Comparison of ENCODE assay signal across 18 cellular contexts in genomic region chrX:154991039-154991438, GRCh38. TPM values are rescaled to one million over a fixed set of nuclear protein-coding genes. Genes with fewer than 3 reads are reported as not detected.
DNase-seq lines count a peak whose midpoint lies in the region; ATAC-seq lines count a peak whose summit lies in the region.
"Had no signal": no experiment of that assay in that cellular context is flagged by ENCODE, and none has a peak within 500 bp of the region (broad histone marks: within the 10 kb centered on the region; RNA-seq: fewer than 3 reads in every experiment).

No MANE protein-coding gene starts in this region.

- DNase-seq in stimulated activated naive CD4-positive, alpha-beta T cell treated with Interleukin-2 at 50 U/mL for 16 hours (lab: John Stamatoyannopoulos, UW) = peak; percentile 11
- no peak for DNase-seq in stimulated activated naive CD4-positive, alpha-beta T cell (lab: John Stamatoyannopoulos, UW)
- peak; percentile 5 to 30 for DNase-seq in activated T-cell treated with anti-CD3 and anti-CD28 coated beads, Interleukin-2, amount 50 U/mL, for 72 hours
- peak in 1 of 2 donors; percentile 2 for DNase-seq in stimulated activated naive CD8-positive, alpha-beta T cell treated with anti-CD3 and anti-CD28 coated beads, Interleukin-15, amount 100 ng/mL, for 72 hours
- DNase-seq in amniotic stem cell (lab: John Stamatoyannopoulos, UW) (no peak), SHP77 (lab: John Stamatoyannopoulos, UW) (no peak), NCI-H82 (lab: John Stamatoyannopoulos, UW) (no peak)
- DNase-seq: Calu3, GDM1, KBM-7, mesendoderm, NCI-H1436, NCI-H510A treated with DMSO at 0.1 percent for 48 hours, PC-3, sigmoid colon, SK-N-SH had no signal

- peak overlapping the region in 1 of 2 donors; percentile 53 for H3K4me3 Mint-ChIP-seq in activated T-cell treated with anti-CD3 and anti-CD28 coated beads, Interleukin-2, amount 50 U/mL, for 72 hours
- peak overlapping the region; percentile 42 to 51 for H3K4me3 Mint-ChIP-seq in stimulated activated naive CD8-positive, alpha-beta T cell treated with anti-CD3 and anti-CD28 coated beads, Interleukin-15, amount 100 ng/mL, for 72 hours
- H3K4me3 Mint-ChIP-seq: neural crest cell had no signal

- H3K36me3 Mint-ChIP-seq in activated T-cell treated with anti-CD3 and anti-CD28 coated beads, Interleukin-2, amount 50 U/mL, for 72 hours (ENCODE audit: insufficient read depth in 2 of 2) = no peaks in the 10 kb centered on the region

- peak; percentile 51 for ATAC-seq in HG02571 (IDR thresholded peaks at IDR 0.05; ENCODE audit: unreplicated experiment)
- ATAC-seq in activated T-cell treated with anti-CD3 and anti-CD28 coated beads, Interleukin-2, amount 50 U/mL, for 72 hours (replicated peaks in 1 of 2) = peak in 1 of 2 donors; percentile 41
- peak; percentile 37 for ATAC-seq in stimulated activated naive CD8-positive, alpha-beta T cell treated with anti-CD3 and anti-CD28 coated beads, Interleukin-15, amount 100 ng/mL, for 72 hours
- ATAC-seq: PC-3 had no signal

- peaks cover 17% of the 10 kb centered on the region for H3K27me3 Mint-ChIP-seq in activated T-cell treated with anti-CD3 and anti-CD28 coated beads, Interleukin-2, amount 50 U/mL, for 72 hours (ENCODE audit: low read depth)
- no peaks in the 10 kb centered on the region for H3K27me3 Mint-ChIP-seq in stimulated activated naive CD8-positive, alpha-beta T cell treated with anti-CD3 and anti-CD28 coated beads, Interleukin-15, amount 100 ng/mL, for 72 hours

- peaks cover 19% of the 10 kb centered on the region for H3K4me1 Mint-ChIP-seq in activated T-cell treated with anti-CD3 and anti-CD28 coated beads, Interleukin-2, amount 50 U/mL, for 72 hours (ENCODE audit: low read depth)
- H3K4me1 Mint-ChIP-seq in stimulated activated naive CD8-positive, alpha-beta T cell treated with anti-CD3 and anti-CD28 coated beads, Interleukin-15, amount 100 ng/mL, for 72 hours = peaks cover 24% of the 10 kb centered on the region
- H3K4me1 Mint-ChIP-seq: neural crest cell had no signal

- no peaks in the 10 kb centered on the region for H3K9me3 Mint-ChIP-seq in activated T-cell treated with anti-CD3 and anti-CD28 coated beads, Interleukin-2, amount 50 U/mL, for 72 hours
- H3K9me3 Mint-ChIP-seq in stimulated activated naive CD8-positive, alpha-beta T cell treated with anti-CD3 and anti-CD28 coated beads, Interleukin-15, amount 100 ng/mL, for 72 hours = no peaks in the 10 kb centered on the region

- H3K27ac Mint-ChIP-seq in activated T-cell treated with anti-CD3 and anti-CD28 coated beads, Interleukin-2, amount 50 U/mL, for 72 hours = no peak overlapping the region
- peak overlapping the region; percentile 48 to 78 for H3K27ac Mint-ChIP-seq in stimulated activated naive CD8-positive, alpha-beta T cell treated with anti-CD3 and anti-CD28 coated beads, Interleukin-15, amount 100 ng/mL, for 72 hours

RNA-seq across cellular contexts. Expression of gene F8, which starts 31.5 kb away (rescaled TPM):
- 10 to 100 TPM; 15.0 to 19.5 TPM for total RNA-seq in activated T-cell treated with anti-CD3 and anti-CD28 coated beads, Interleukin-2, amount 50 U/mL, for 72 hours

RNA-seq across cellular contexts. Expression of gene FUNDC2, which starts 35.6 kb away (rescaled TPM):
- 10 to 100 TPM; 34.6 to 42.8 TPM for total RNA-seq in activated T-cell treated with anti-CD3 and anti-CD28 coated beads, Interleukin-2, amount 50 U/mL, for 72 hours

Comparison
In these comparisons a context has a peak if more than half of its experiments do, and no peak if none do; other contexts are left out.
1. DNase-seq: peak in stimulated activated naive CD4-positive, alpha-beta T cell treated with Interleukin-2 at 50 U/mL for 16 hours (single experiment) and activated T-cell treated with anti-CD3 and anti-CD28 coated beads, Interleukin-2, amount 50 U/mL, for 72 hours (2 of 2); none in stimulated activated naive CD4-positive, alpha-beta T cell (0 of 6), amniotic stem cell (single experiment), SHP77 (0 of 2) and NCI-H82 (single experiment).